In the genomic region with DNA sequence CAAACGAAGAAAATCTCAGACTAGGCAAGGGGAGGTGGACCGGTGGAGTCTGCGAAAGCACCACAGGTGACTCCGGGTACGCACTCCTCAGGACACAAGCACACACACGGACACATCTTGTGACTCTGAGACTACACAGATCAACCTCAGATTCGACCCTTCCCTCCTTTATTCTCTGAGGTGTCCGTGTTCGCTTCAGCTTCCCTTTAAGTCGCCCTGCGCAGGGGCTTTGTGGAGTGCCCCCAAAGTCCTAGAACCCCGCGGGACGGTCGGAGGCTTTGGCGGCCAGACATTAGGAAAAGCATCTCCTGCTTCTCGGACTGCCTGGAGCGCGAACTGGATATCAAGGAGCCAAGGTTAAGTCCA, we compare ENCODE assay signal across 9 cellular contexts. TPM values are rescaled to one million over a fixed set of nuclear protein-coding genes. Genes with fewer than 3 reads are reported as not detected.
DNase-seq lines count a peak whose midpoint lies in the region; ATAC-seq, FAIRE-seq and TF ChIP-seq lines count a peak whose summit lies in the region.
"Had no signal": no experiment of that assay in that cellular context is flagged by ENCODE, and none has a peak within 500 bp of the region (broad histone marks: within the 10 kb centered on the region; RNA-seq: fewer than 3 reads in every experiment).

No MANE protein-coding gene starts in this region.

- peak overlapping the region; percentile 28; the same call in 1 of the 2 replicates for H3K4me3 ChIP-seq in GM12878
- H3K4me3 ChIP-seq in thymus (ENCODE audit: low read length): peak overlapping the region; percentile 34

- in situ Hi-C loops in GM12878 (cut with MboI): no loop called here

- 5% methylated on average over 19 of the region's 19 CpGs for WGBS in GM12878 (ENCODE audit: insufficient coverage, insufficient replicate concordance, low lambda C conversion rate, missing lambda C conversion rate)
- WGBS in thymus: 2% methylated on average over 19 of the region's 19 CpGs

- ATAC-seq in activated CD4-positive, alpha-beta T cell treated with anti-CD3 and anti-CD28 coated beads for 36 hours: no peak
- peak; percentile 11; the same call in 1 of the 3 replicates for ATAC-seq in GM12878
- peak; percentile 9 for ATAC-seq in memory B cell (ENCODE audit: low read depth)

- RAD21 ChIA-PET in GM12878 (lab: Charles Lee; ENCODE audit: unreplicated experiment): no interaction called here

- DNase-seq in activated CD4-positive, alpha-beta T cell treated with anti-CD3 and anti-CD28 coated beads for 36 hours: no peak
- no peak for DNase-seq in activated CD4-positive, alpha-beta T cell treated with anti-CD3 and anti-CD28 coated beads, Interleukin-2, amount 50 U/mL, for 1 hour
- no peak for DNase-seq in GM12878 (ENCODE audit: low read depth, low spot score)
- DNase-seq in memory B cell (ENCODE audit: low spot score in 2 of 2): no peak
- no peak for DNase-seq in activated CD4-positive, alpha-beta T cell treated with anti-CD3 and anti-CD28 coated beads, Interleukin-2, amount 50 U/mL, for 48 hours
- DNase-seq in stimulated activated naive CD4-positive, alpha-beta T cell treated with Interleukin-2 at 50 U/mL for 16 hours (lab: John Stamatoyannopoulos, UW): no peak
- no peak for DNase-seq in SHP77 treated with DMSO at 0.1 percent for 48 hours (lab: John Stamatoyannopoulos, UW)
- DNase-seq: activated T-cell treated with anti-CD3 and anti-CD28 coated beads for 4 hours had no signal

- H3K4me1 ChIP-seq in GM12878 (ENCODE audit: control insufficient read depth, insufficient read depth, low read length) (peaks cover 10% of the 10 kb centered on the region), thymus (ENCODE audit: control insufficient read depth, insufficient read depth, low read length) (peaks cover 3% of the 10 kb centered on the region)

- H3K4me3 Mint-ChIP-seq in activated CD4-positive, alpha-beta T cell treated with anti-CD3 and anti-CD28 coated beads for 36 hours: peak overlapping the region; percentile 37
- H3K4me3 Mint-ChIP-seq in memory B cell: peak overlapping the region; percentile 94

- no peak overlapping the region for H3K27ac Mint-ChIP-seq in activated CD4-positive, alpha-beta T cell treated with anti-CD3 and anti-CD28 coated beads for 36 hours
- H3K27ac Mint-ChIP-seq in memory B cell: peak overlapping the region; percentile 89

- H3K4me1 Mint-ChIP-seq in activated CD4-positive, alpha-beta T cell treated with anti-CD3 and anti-CD28 coated beads for 36 hours: peaks cover 11% of the 10 kb centered on the region
- peaks cover 27% of the 10 kb centered on the region for H3K4me1 Mint-ChIP-seq in memory B cell

- POLR2A ChIA-PET in activated CD4-positive, alpha-beta T cell treated with anti-CD3 and anti-CD28 coated beads for 36 hours (lab: Charles Lee): no interaction called here
- POLR2A ChIA-PET in GM12878 (lab: Charles Lee): interaction anchor here (0.5 kb wide), 1 partner anchor 208 kb away, joined by 5 read pairs; no protein-coding TSS in a partner anchor

- FAIRE-seq in GM12878 (lab: Jason Lieb, UNC): no peak

- H3K9ac ChIP-seq in GM12878 (ENCODE audit: control insufficient read depth, insufficient read depth, low read length): no peak overlapping the region

- no peaks in the 10 kb centered on the region for H3K79me2 ChIP-seq in GM12878 (ENCODE audit: control insufficient read depth, insufficient read depth, low read length)

- TF ChIP-seq CTCF in GM12878 (IDR thresholded peaks at IDR 0.05 in 2 of 3, conservative IDR thresholded peaks at IDR 0.05 in 1 of 3; ENCODE audit: control insufficient read depth in 2 of 3, extremely low read depth in 1 of 3, insufficient read depth in 1 of 3, low read depth in 3 of 3, low read length in 3 of 3): no peak

- H3K27me3 ChIP-seq in GM12878 (replicated peaks in 1 of 2; ENCODE audit: control insufficient read depth in 2 of 2, insufficient read depth in 2 of 2, low read length in 1 of 2) (peaks cover 9 to 23% of the 10 kb centered on the region in 2 experiments), thymus (ENCODE audit: control insufficient read depth, insufficient read depth) (peaks cover 28% of the 10 kb centered on the region)

- H3K27ac ChIP-seq in GM12878 (ENCODE audit: control insufficient read depth, insufficient read depth) (no peak overlapping the region), thymus (ENCODE audit: low read depth) (no peak overlapping the region)

- SMC1A ChIA-PET in GM12878 (lab: Charles Lee; ENCODE audit: uncharacterized antibody, unreplicated experiment): interaction anchor here (1.2 kb wide), 1 partner anchor 179 kb away, joined by 3 read pairs; no protein-coding TSS in a partner anchor

- TF ChIP-seq EP300 in GM12878 (IDR thresholded peaks at IDR 0.05; ENCODE audit: borderline replicate concordance in 1 of 2, control insufficient read depth in 1 of 2, low read depth in 2 of 2, low read length in 2 of 2): no peak

- H3K4me2 ChIP-seq in GM12878 (ENCODE audit: control insufficient read depth, insufficient read depth): peak overlapping the region; percentile 88

- 0 out of 2 replicates have a peak overlapping the region, but pooled peaks have one; percentile 11 for H2AFZ ChIP-seq in GM12878 (ENCODE audit: control insufficient read depth, low read depth, low read length)

- H3K9me3 ChIP-seq in GM12878 (replicated peaks; ENCODE audit: control insufficient read depth, insufficient read depth, low read length) (no peaks in the 10 kb centered on the region; the same call in 2 of the 3 replicates), thymus (ENCODE audit: control insufficient read depth) (no peaks in the 10 kb centered on the region)

- no peaks in the 10 kb centered on the region for H3K9me3 Mint-ChIP-seq in activated CD4-positive, alpha-beta T cell treated with anti-CD3 and anti-CD28 coated beads for 36 hours (ENCODE audit: low read depth)
- H3K9me3 Mint-ChIP-seq in memory B cell: no peaks in the 10 kb centered on the region

- no peak for TF ChIP-seq RAD21 in GM12878 (IDR thresholded peaks at IDR 0.05; ENCODE audit: insufficient read depth, low read depth, low read length)

- H3K36me3 ChIP-seq in GM12878 (ENCODE audit: control insufficient read depth in 2 of 2, insufficient read depth in 2 of 2, low read length in 1 of 2) (no peaks in the 10 kb centered on the region), thymus (ENCODE audit: control insufficient read depth, insufficient read depth) (no peaks in the 10 kb centered on the region)

- peaks cover 47% of the 10 kb centered on the region for H3K27me3 Mint-ChIP-seq in activated CD4-positive, alpha-beta T cell treated with anti-CD3 and anti-CD28 coated beads for 36 hours
- no peaks in the 10 kb centered on the region for H3K27me3 Mint-ChIP-seq in memory B cell

- no peaks in the 10 kb centered on the region for H3K36me3 Mint-ChIP-seq in activated CD4-positive, alpha-beta T cell treated with anti-CD3 and anti-CD28 coated beads for 36 hours (ENCODE audit: low read depth)
- H3K36me3 Mint-ChIP-seq in memory B cell: no peaks in the 10 kb centered on the region

- CTCF ChIA-PET in activated CD4-positive, alpha-beta T cell treated with anti-CD3 and anti-CD28 coated beads for 36 hours (lab: Charles Lee): interaction anchor here (0.7 kb wide), 1 partner anchor 14 kb away, joined by 3 read pairs; no protein-coding TSS in a partner anchor
- CTCF ChIA-PET in GM12878 (lab: Yijun Ruan, JAX): interaction anchor here (1.2 kb wide), 1 partner anchor 105 kb away, joined by 4 read pairs; no protein-coding TSS in a partner anchor

- intact Hi-C loops in activated CD4-positive, alpha-beta T cell treated with anti-CD3 and anti-CD28 coated beads for 36 hours (cut with DNase I, micrococcal nuclease): no loop called here
- intact Hi-C loops in GM12878 (cut with micrococcal nuclease; ENCODE audit: unreplicated experiment): no loop called here

- no peak for TF ChIP-seq POLR2A in GM12878 (IDR thresholded peaks at IDR 0.05; ENCODE audit: low read depth, low read length)

- H4K20me1 ChIP-seq in GM12878 (ENCODE audit: control insufficient read depth, insufficient read depth): no peaks in the 10 kb centered on the region

- no TSS peak for BruUV-seq in GM12878 (replicated peaks; lab: Mats Ljungman, UMichigan)

RNA-seq across cellular contexts. Expression of gene DGKG, which starts 0.8 kb away (rescaled TPM):
- 1 to 10 TPM in 1 of 2 experiments, under 1 TPM in 1; 0.71 to 1.3 TPM for total RNA-seq in activated CD4-positive, alpha-beta T cell treated with anti-CD3 and anti-CD28 coated beads for 36 hours
- total RNA-seq in GM12878 (2013; cell fraction: nucleolus; rRNA removed): 0.27 and 0.42 TPM in 2 replicates
- total RNA-seq in GM12878 (2014; rRNA removed) (5.8 and 6.2 TPM in 2 replicates), GM12878 (2014; rRNA removed; fragmentation: Illumina TruSeq; extraction: Trizol) (5.3 and 5.9 TPM in 2 replicates), GM12878 (2021) (4.7 and 6.6 TPM in 2 replicates)
- polyA plus RNA-seq in GM12878 (2011; ENCODE audit: low read depth): 0.60 TPM
- polyA plus RNA-seq in GM12878 (2011; rRNA removed) (0.29 and 0.39 TPM in 2 replicates), GM12878 (2014; fragmentation: Illumina TruSeq; extraction: Trizol) (3.3 and 5.2 TPM in 2 replicates), GM12878 (2014; fragmentation: Nextera tagmentation; extraction: Ambion mirVana) (1 to 10 TPM; 2.4 to 3.2 TPM), GM12878 (2014; rRNA removed) (3.5 and 6.1 TPM in 2 replicates), GM12878 (2016; fragmentation: Nextera tagmentation; extraction: Ambion mirVana) (1 to 10 TPM; 4.5 to 4.8 TPM), thymus (1.1 TPM)
- 0.18 and 0.22 TPM in 2 replicates for polyA plus RNA-seq in GM12878 (2011; cell fraction: cytosol; rRNA removed)
- polyA plus RNA-seq in GM12878 (2011; cell fraction: nucleus; rRNA removed): 0.28 and 0.58 TPM in 2 replicates
- 1.5 TPM in 2 replicates for polyA plus RNA-seq in GM12878 (2012)
- 0.15 and 3.7 TPM in 2 replicates for polyA minus RNA-seq in GM12878 (2011; rRNA and poly(A)+ RNA removed)
- 0.94 TPM in 1 of 2 replicates, not detected in the other for polyA minus RNA-seq in GM12878 (2011; cell fraction: cytosol; rRNA and poly(A)+ RNA removed)
- polyA minus RNA-seq in GM12878 (2011; cell fraction: nucleus; rRNA and poly(A)+ RNA removed): 0.38 and 0.60 TPM in 2 replicates
